In the genomic region with DNA sequence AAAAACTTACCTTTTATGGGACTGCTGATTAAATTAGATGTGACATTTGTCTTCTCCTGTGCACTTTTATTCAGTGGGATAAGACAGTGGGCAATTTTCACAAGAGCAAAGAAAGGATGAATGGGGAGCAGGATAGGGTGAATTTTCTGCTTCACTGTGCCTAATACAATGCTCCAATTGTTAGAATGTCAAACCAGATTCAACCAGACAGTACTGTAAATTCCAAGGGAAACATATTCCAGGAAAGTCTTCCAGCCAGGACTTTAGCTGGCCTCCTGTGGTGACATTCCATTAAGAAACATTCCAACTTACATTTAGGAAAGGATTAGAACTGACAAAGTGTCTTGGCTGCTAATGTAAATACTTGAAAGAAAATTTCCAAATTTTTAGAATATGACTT, we compare ENCODE assay signal across 18 cellular contexts.
DNase-seq lines count a peak whose midpoint lies in the region; ATAC-seq and TF ChIP-seq lines count a peak whose summit lies in the region.
"Had no signal": no experiment of that assay in that cellular context is flagged by ENCODE, and none has a peak within 500 bp of the region (broad histone marks: within the 10 kb centered on the region; RNA-seq: fewer than 3 reads in every experiment).

No MANE protein-coding gene starts in this region.

- H3K4me3 Mint-ChIP-seq in WTC11, result no peak overlapping the region
- H3K4me3 Mint-ChIP-seq: CD4-positive, alpha-beta memory T cell; HFFc6 had no signal

- no peaks in the 10 kb centered on the region for H3K27me3 Mint-ChIP-seq in WTC11 (ENCODE audit: low read depth)

- peak overlapping the region; percentile 16; the same call in 1 of the 2 replicates for H3K27ac Mint-ChIP-seq in WTC11
- H3K27ac Mint-ChIP-seq: CD4-positive, alpha-beta memory T cell; HFFc6 had no signal

- H3K36me3 Mint-ChIP-seq in WTC11, result no peaks in the 10 kb centered on the region
- H3K36me3 Mint-ChIP-seq: CD4-positive, alpha-beta memory T cell had no signal

- TF ChIP-seq CTCF in WTC11 (IDR thresholded peaks at IDR 0.05), result no peak

- POLR2A ChIA-PET in WTC11 (lab: Charles Lee), result no interaction called here

- DNase-seq in EH (ENCODE audit: low read depth), result peak; percentile 9
- DNase-seq in WTC11 (ENCODE audit: low spot score), result no peak
- peak; percentile 69 for DNase-seq in islet precursor cell
- DNase-seq in pons (ENCODE audit: low spot score), result peak; percentile 58
- DNase-seq in HUDEP-2 (lab: John Stamatoyannopoulos, UW; ENCODE audit: unreplicated experiment in 76 of 76), result no peak
- DNase-seq: CD4-positive, alpha-beta memory T cell; DMS79; HFFc6; IMR-90; NCI-H1105 treated with DMSO at 0.1 percent for 48 hours; NCI-H1694 treated with DMSO at 0.1 percent for 48 hours; NCI-H2107; NCI-H2227 treated with DMSO at 0.1 percent for 48 hours; NCI-H524 treated with DMSO at 0.1 percent for 48 hours had no signal

- CTCF ChIA-PET in WTC11 (lab: Charles Lee), result interaction anchor here (0.8 to 2.6 kb wide), 2 partner anchors 10 to 45 kb away, joined by 4 to 19 read pairs; no protein-coding TSS in a partner anchor

- ATAC-seq in WTC11, result peak; percentile 58
- no peak for ATAC-seq in HG03354 (IDR thresholded peaks at IDR 0.05; ENCODE audit: poor library complexity, severe bottlenecking, unreplicated experiment)
- no peak for ATAC-seq in GM21528 (IDR thresholded peaks at IDR 0.05; ENCODE audit: low FRiP score, unreplicated experiment)
- ATAC-seq in GM19023 (IDR thresholded peaks at IDR 0.05; ENCODE audit: unreplicated experiment), result no peak
- ATAC-seq: Right ventricle myocardium inferior had no signal

- peaks cover 16% of the 10 kb centered on the region for H3K4me1 Mint-ChIP-seq in WTC11
- H3K4me1 Mint-ChIP-seq: CD4-positive, alpha-beta memory T cell had no signal

- peaks cover 7% of the 10 kb centered on the region; the same call in 1 of the 2 replicates for H3K9me3 Mint-ChIP-seq in WTC11
- H3K9me3 Mint-ChIP-seq: CD4-positive, alpha-beta memory T cell; HFFc6 had no signal

TF ChIP-seq in WTC11, 78 proteins besides CTCF, POLR2A, EP300 and RAD21:
- TF ChIP-seq PRRX2 (CRISPR knock-in tag; IDR thresholded peaks at IDR 0.05) (no peak), ZNF416 (CRISPR knock-in tag; IDR thresholded peaks at IDR 0.05) (no peak), SMAD4 (CRISPR knock-in tag; IDR thresholded peaks at IDR 0.05) (no peak), GABPB1 (CRISPR knock-in tag; IDR thresholded peaks at IDR 0.05) (no peak), EMX1 (CRISPR knock-in tag; IDR thresholded peaks at IDR 0.05) (no peak), ETV6 (CRISPR knock-in tag; IDR thresholded peaks at IDR 0.05) (no peak), SOX15 (CRISPR knock-in tag; IDR thresholded peaks at IDR 0.05) (no peak), GTF2I (CRISPR knock-in tag; conservative IDR thresholded peaks at IDR 0.05) (no peak), ZNF423 (CRISPR knock-in tag; IDR thresholded peaks at IDR 0.05) (no peak), ZNF232 (CRISPR knock-in tag; IDR thresholded peaks at IDR 0.05) (no peak), NFYB (CRISPR knock-in tag; conservative IDR thresholded peaks at IDR 0.05; ENCODE audit: low read depth) (no peak), IRF1 (CRISPR knock-in tag; IDR thresholded peaks at IDR 0.05) (no peak), RORB (CRISPR knock-in tag; IDR thresholded peaks at IDR 0.05) (no peak), ATF1 (CRISPR knock-in tag; IDR thresholded peaks at IDR 0.05) (no peak), TP53 (CRISPR knock-in tag; IDR thresholded peaks at IDR 0.05) (no peak)
- TF ChIP-seq, protein P1, sequence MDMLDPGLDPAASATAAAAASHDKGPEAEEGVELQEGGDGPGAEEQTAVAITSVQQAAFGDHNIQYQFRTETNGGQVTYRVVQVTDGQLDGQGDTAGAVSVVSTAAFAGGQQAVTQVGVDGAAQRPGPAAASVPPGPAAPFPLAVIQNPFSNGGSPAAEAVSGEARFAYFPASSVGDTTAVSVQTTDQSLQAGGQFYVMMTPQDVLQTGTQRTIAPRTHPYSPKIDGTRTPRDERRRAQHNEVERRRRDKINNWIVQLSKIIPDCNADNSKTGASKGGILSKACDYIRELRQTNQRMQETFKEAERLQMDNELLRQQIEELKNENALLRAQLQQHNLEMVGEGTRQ (CRISPR knock-in tag; IDR thresholded peaks at IDR 0.05), result no peak
- TF ChIP-seq, protein P2, sequence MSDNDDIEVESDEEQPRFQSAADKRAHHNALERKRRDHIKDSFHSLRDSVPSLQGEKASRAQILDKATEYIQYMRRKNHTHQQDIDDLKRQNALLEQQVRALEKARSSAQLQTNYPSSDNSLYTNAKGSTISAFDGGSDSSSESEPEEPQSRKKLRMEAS (CRISPR knock-in tag; IDR thresholded peaks at IDR 0.05), result no peak
- TF ChIP-seq, protein P3, sequence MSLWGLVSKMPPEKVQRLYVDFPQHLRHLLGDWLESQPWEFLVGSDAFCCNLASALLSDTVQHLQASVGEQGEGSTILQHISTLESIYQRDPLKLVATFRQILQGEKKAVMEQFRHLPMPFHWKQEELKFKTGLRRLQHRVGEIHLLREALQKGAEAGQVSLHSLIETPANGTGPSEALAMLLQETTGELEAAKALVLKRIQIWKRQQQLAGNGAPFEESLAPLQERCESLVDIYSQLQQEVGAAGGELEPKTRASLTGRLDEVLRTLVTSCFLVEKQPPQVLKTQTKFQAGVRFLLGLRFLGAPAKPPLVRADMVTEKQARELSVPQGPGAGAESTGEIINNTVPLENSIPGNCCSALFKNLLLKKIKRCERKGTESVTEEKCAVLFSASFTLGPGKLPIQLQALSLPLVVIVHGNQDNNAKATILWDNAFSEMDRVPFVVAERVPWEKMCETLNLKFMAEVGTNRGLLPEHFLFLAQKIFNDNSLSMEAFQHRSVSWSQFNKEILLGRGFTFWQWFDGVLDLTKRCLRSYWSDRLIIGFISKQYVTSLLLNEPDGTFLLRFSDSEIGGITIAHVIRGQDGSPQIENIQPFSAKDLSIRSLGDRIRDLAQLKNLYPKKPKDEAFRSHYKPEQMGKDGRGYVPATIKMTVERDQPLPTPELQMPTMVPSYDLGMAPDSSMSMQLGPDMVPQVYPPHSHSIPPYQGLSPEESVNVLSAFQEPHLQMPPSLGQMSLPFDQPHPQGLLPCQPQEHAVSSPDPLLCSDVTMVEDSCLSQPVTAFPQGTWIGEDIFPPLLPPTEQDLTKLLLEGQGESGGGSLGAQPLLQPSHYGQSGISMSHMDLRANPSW (CRISPR knock-in tag; conservative IDR thresholded peaks at IDR 0.05; ENCODE audit: low read depth), result no peak
- TF ChIP-seq, protein P4, sequence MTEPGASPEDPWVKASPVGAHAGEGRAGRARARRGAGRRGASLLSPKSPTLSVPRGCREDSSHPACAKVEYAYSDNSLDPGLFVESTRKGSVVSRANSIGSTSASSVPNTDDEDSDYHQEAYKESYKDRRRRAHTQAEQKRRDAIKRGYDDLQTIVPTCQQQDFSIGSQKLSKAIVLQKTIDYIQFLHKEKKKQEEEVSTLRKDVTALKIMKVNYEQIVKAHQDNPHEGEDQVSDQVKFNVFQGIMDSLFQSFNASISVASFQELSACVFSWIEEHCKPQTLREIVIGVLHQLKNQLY (CRISPR knock-in tag; IDR thresholded peaks at IDR 0.05), result no peak

Comparison
In these comparisons a context has a peak if more than half of its experiments do, and no peak if none do; other contexts are left out.
1. DNase-seq: peak in EH (single experiment), islet precursor cell (single experiment) and pons (single experiment); none in WTC11 (single experiment) and HUDEP-2 (0 of 76).